In genomic region chr5:90168399-90168798, GRCh38 we compare ENCODE assay signal across 18 cellular contexts.
"Had no signal": no experiment of that assay in that cellular context is flagged by ENCODE, and none has a peak within 500 bp of the region (broad histone marks: within the 10 kb centered on the region; RNA-seq: fewer than 3 reads in every experiment).

No MANE protein-coding gene starts in this region.

- H3K27ac ChIP-seq: lower lobe of right lung, neural progenitor cell, right atrium auricular region, stomach, thyroid gland had no signal

- H3K9me3 ChIP-seq: lower lobe of right lung, prostate gland, right atrium auricular region, stomach, thyroid gland had no signal

- H3K4me1 ChIP-seq: lower lobe of right lung had no signal

- H3K4me1 Mint-ChIP-seq: neural progenitor cell had no signal

- H3K27me3 Mint-ChIP-seq: type B pancreatic cell had no signal

- H3K27ac Mint-ChIP-seq: neural progenitor cell, type B pancreatic cell had no signal

- H3K36me3 Mint-ChIP-seq: neural progenitor cell, type B pancreatic cell had no signal

- H3K27me3 ChIP-seq: dorsolateral prefrontal cortex, neural progenitor cell, right atrium auricular region, stomach, thyroid gland had no signal

- DNase-seq: effector CD4-positive, alpha-beta T cell; stimulated activated CD4-positive, alpha-beta T cell treated with anti-CD3 and anti-CD28 coated beads, Interleukin-12 subunit alpha, Interleukin-12 subunit beta, amount 100 ng/mL, for 4 hours; stimulated activated CD4-positive, alpha-beta T cell treated with anti-CD3 and anti-CD28 coated beads, Interleukin-1b, Interleukin-23, amount 100 ng/mL, for 48 hours; stimulated activated CD4-positive, alpha-beta T cell treated with anti-CD3 and anti-CD28 coated beads, Interleukin-4, amount 100 ng/mL, for 1 hour; stimulated activated CD8-positive, alpha-beta memory T cell treated with anti-CD3 and anti-CD28 coated beads, Interleukin-4, amount 100 ng/mL, for 48 hours; stimulated activated naive CD4-positive, alpha-beta T cell treated with Interleukin-2 at 50 U/mL for 16 hours had no signal

- H3K36me3 ChIP-seq: lower lobe of right lung, neural progenitor cell, prostate gland, right atrium auricular region, stomach, thyroid gland had no signal

- H3K4me3 Mint-ChIP-seq: nephron, neural progenitor cell, type B pancreatic cell had no signal

- H3K9me3 Mint-ChIP-seq: nephron, neural progenitor cell, type B pancreatic cell had no signal

- ATAC-seq: left ventricle myocardium superior, lower lobe of right lung, sciatic nerve had no signal

- H3K4me3 ChIP-seq: dorsolateral prefrontal cortex, lower lobe of right lung, neural progenitor cell, prostate gland, right atrium auricular region, smooth muscle cell, stomach, thyroid gland had no signal
